ENCODE assay signal across 8 cellular contexts in genomic region chr2:9261231-9261883, GRCh38. TPM values are rescaled to one million over a fixed set of nuclear protein-coding genes. Genes with fewer than 3 reads are reported as not detected.
DNase-seq lines count a peak whose midpoint lies in the region; ATAC-seq, FAIRE-seq and TF ChIP-seq lines count a peak whose summit lies in the region.

No MANE protein-coding gene starts in this region.

- TF ChIP-seq CTCF in HEK293 (tag by site-specific recombination; IDR thresholded peaks at IDR 0.05) (0 out of 2 replicates have a peak, but pooled peaks have one; percentile 12), choroid plexus epithelial cell (conservative IDR thresholded peaks at IDR 0.05; ENCODE audit: low read depth, low read length) (peak; percentile 11), stomach (IDR thresholded peaks at IDR 0.05) (no peak)

- peak; percentile 91 for ATAC-seq in left colon

- H3K4me1 ChIP-seq in HEK293 (ENCODE audit: control insufficient read depth, insufficient read depth, low read length) (no peaks in the 10 kb centered on the region), stomach (peaks cover 53 to 87% (median 71%) of the 10 kb centered on the region in 4 donors)

- intact Hi-C loops in left colon (cut with DNase I, micrococcal nuclease) (no loop called here), stomach (cut with DNase I; ENCODE audit: low total_unique reads) (no loop called here)

- H3K27me3 ChIP-seq in stomach, result no peaks in the 10 kb centered on the region

- H3K4me3 ChIP-seq in HEK293 (ENCODE audit: low read depth, low read length) (no peak overlapping the region), choroid plexus epithelial cell (ENCODE audit: low read depth, low read length) (no peak overlapping the region), stomach (no peak overlapping the region)

- H3K36me3 ChIP-seq in HEK293 (ENCODE audit: control insufficient read depth in 2 of 2, insufficient read depth in 1 of 2, low read length in 2 of 2) (no peaks in the 10 kb centered on the region), stomach (no peaks in the 10 kb centered on the region)

- CTCF ChIA-PET in HEK293 (lab: Yijun Ruan, JAX), result interaction anchor here (0.6 kb wide), 1 partner anchor 392 kb away, joined by 5 read pairs; no protein-coding TSS in a partner anchor

- TF ChIP-seq POLR2A in stomach (IDR thresholded peaks at IDR 0.05) (no peak), GM12892 (IDR thresholded peaks at IDR 0.05; ENCODE audit: low read depth, low read length) (no peak)

- WGBS in stomach, 5 donors, result 47 to 55% (median 51%) methylated on average over 5 to 6 of the region's 6 CpGs

- TF ChIP-seq EP300 in stomach (IDR thresholded peaks at IDR 0.05), result no peak

- DNase-seq in choroid plexus epithelial cell (ENCODE audit: low read depth), result peak; percentile 58
- no peak for DNase-seq in left colon
- DNase-seq in stomach, result no peak
- no peak for DNase-seq in HK-2 (ENCODE audit: unreplicated experiment)
- no peak for DNase-seq in HT-29 (ENCODE audit: low spot score)
- DNase-seq in NCI-H1048 (lab: John Stamatoyannopoulos, UW), result no peak
- no peak for DNase-seq in GM12892 (ENCODE audit: insufficient read length)

- no peak for FAIRE-seq in GM12892 (lab: Jason Lieb, UNC)

- no peaks in the 10 kb centered on the region for H3K9me3 ChIP-seq in HEK293 (ENCODE audit: control insufficient read depth, insufficient read depth, low read depth, low read length)
- no peaks in the 10 kb centered on the region for H3K9me3 ChIP-seq in stomach

- POLR2A ChIA-PET in HEK293 (lab: Yijun Ruan, JAX), result interaction anchor here (0.5 kb wide), 1 partner anchor 28 kb away, joined by 3 read pairs; no protein-coding TSS in a partner anchor

- H3K27ac ChIP-seq in HEK293 (ENCODE audit: extremely low read depth, low read depth, low read length) (no peak overlapping the region), stomach (peak overlapping the region; percentile 19 to 80 (median 65))

TF ChIP-seq in HEK293, 187 proteins besides CTCF, POLR2A, EP300 and RAD21:
- no peak for TF ChIP-seq ZNF341 (tag by site-specific recombination; IDR thresholded peaks at IDR 0.05; ENCODE audit: low read depth)
- TF ChIP-seq, protein P1, sequence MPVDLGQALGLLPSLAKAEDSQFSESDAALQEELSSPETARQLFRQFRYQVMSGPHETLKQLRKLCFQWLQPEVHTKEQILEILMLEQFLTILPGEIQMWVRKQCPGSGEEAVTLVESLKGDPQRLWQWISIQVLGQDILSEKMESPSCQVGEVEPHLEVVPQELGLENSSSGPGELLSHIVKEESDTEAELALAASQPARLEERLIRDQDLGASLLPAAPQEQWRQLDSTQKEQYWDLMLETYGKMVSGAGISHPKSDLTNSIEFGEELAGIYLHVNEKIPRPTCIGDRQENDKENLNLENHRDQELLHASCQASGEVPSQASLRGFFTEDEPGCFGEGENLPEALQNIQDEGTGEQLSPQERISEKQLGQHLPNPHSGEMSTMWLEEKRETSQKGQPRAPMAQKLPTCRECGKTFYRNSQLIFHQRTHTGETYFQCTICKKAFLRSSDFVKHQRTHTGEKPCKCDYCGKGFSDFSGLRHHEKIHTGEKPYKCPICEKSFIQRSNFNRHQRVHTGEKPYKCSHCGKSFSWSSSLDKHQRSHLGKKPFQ (tag by site-specific recombination; IDR thresholded peaks at IDR 0.05), result peak; percentile 81

RNA-seq across cellular contexts. Expression of gene ASAP2, which starts 54.7 kb away (rescaled TPM):
- total RNA-seq in left colon (10 to 100 TPM; 63.8 to 71.0 TPM), stomach (10 to 100 TPM; 32.1 to 55.4 (median 37.1) TPM)
- 10 to 100 TPM in 1 of 3 donors, 1 to 10 TPM in 2; 9.7 to 25.1 (median 9.8) TPM for polyA plus RNA-seq in stomach
- 27.0 and 34.8 TPM in 2 replicates for total RNA-seq in HT-29 (2014; rRNA removed; shearing (Covaris generic))
- polyA plus RNA-seq in GM12892 (2012; ENCODE audit: missing spikeins), result not detected

Comparison
In these comparisons a context has a peak if more than half of its experiments do, and no peak if none do; other contexts are left out.
1. CTCF ChIP-seq: peak in HEK293 (single experiment) and choroid plexus epithelial cell (single experiment); none in stomach (0 of 7).